16 cellular contexts compared by ENCODE assay signal in genomic region chr5:59592101-59592500, GRCh38.
DNase-seq lines count a peak whose midpoint lies in the region; ATAC-seq, FAIRE-seq and TF ChIP-seq lines count a peak whose summit lies in the region.
"Had no signal": no experiment of that assay in that cellular context is flagged by ENCODE, and none has a peak within 500 bp of the region (broad histone marks: within the 10 kb centered on the region; RNA-seq: fewer than 3 reads in every experiment).

No MANE protein-coding gene starts in this region.

- TF ChIP-seq POLR2A in GM18505 (IDR thresholded peaks at IDR 0.05; ENCODE audit: borderline replicate concordance, extremely low read depth, insufficient read depth, insufficient read length), result no peak

- ATAC-seq in GM18505 (IDR thresholded peaks at IDR 0.05; ENCODE audit: unreplicated experiment), result no peak

- TF ChIP-seq CTCF in kidney (IDR thresholded peaks at IDR 0.05; ENCODE audit: borderline replicate concordance, extremely low read depth, insufficient read depth), result no peak

- H3K4me3 ChIP-seq in skeletal muscle cell (ENCODE audit: low read depth, low read length) (no peak overlapping the region), kidney (ENCODE audit: low read length in 2 of 2) (peak overlapping the region in 1 of 2 donors; percentile 33)

- FAIRE-seq in frontal cortex (lab: Jason Lieb, UNC), result no peak
- FAIRE-seq in kidney (lab: Jason Lieb, UNC), result no peak
- FAIRE-seq: endometrium had no signal

- DNase-seq in NCI-H2029 treated with DMSO at 0.1 percent for 48 hours (lab: John Stamatoyannopoulos, UW) (peak; percentile 42), NCI-H2029 (lab: John Stamatoyannopoulos, UW) (no peak), RPMI8226 (peak; percentile 58), fibroblast of peridontal ligament (ENCODE audit: extremely low read depth) (peak; percentile 44), skeletal muscle cell (ENCODE audit: low read depth) (peak; percentile 63), frontal cortex (ENCODE audit: low spot score in 2 of 2) (no peak), kidney (no peak)
- DNase-seq: 8988T; amniotic stem cell; kidney glomerular epithelial cell; NCI-H187 treated with DMSO at 0.1 percent for 48 hours; stimulated activated naive CD4-positive, alpha-beta T cell; T-helper 9 cell had no signal

- no peaks in the 10 kb centered on the region for H3K9me3 ChIP-seq in kidney (ENCODE audit: control insufficient read depth in 1 of 2, low read length in 2 of 2)
- H3K9me3 ChIP-seq: neutrophil had no signal

- H3K9ac ChIP-seq in kidney (ENCODE audit: low read length in 2 of 2), result peak overlapping the region in 1 of 2 donors; percentile 28

- H3K36me3 ChIP-seq in kidney (ENCODE audit: control insufficient read depth in 1 of 2, insufficient read depth in 2 of 2, low read length in 2 of 2), result no peaks in the 10 kb centered on the region
- H3K36me3 ChIP-seq: neutrophil had no signal

- intact Hi-C loops in kidney (cut with DNase I), result no loop called here

- H3K27ac ChIP-seq in kidney (ENCODE audit: low read depth in 2 of 2, low read length in 2 of 2), result peak overlapping the region in 1 of 2 donors; percentile 47
- H3K27ac ChIP-seq: neutrophil had no signal

- H3K4me1 ChIP-seq in kidney (ENCODE audit: control insufficient read depth in 1 of 2, insufficient read depth in 1 of 2, low read depth in 1 of 2, low read length in 2 of 2), result peaks cover 0 to 2% of the 10 kb centered on the region in 2 donors

Comparison
In these comparisons a context has a peak if more than half of its experiments do, and no peak if none do; other contexts are left out.
1. DNase-seq: peak in NCI-H2029 treated with DMSO at 0.1 percent for 48 hours (single experiment), RPMI8226 (single experiment), fibroblast of peridontal ligament (single experiment) and skeletal muscle cell (single experiment); none in NCI-H2029 (single experiment), frontal cortex (0 of 2) and kidney (single experiment).